In genomic region chr7:132084776-132085388, GRCh38 we compare ENCODE assay signal across 17 cellular contexts.
DNase-seq lines count a peak whose midpoint lies in the region; TF ChIP-seq lines count a peak whose summit lies in the region.
"Had no signal": no experiment of that assay in that cellular context is flagged by ENCODE, and none has a peak within 500 bp of the region (broad histone marks: within the 10 kb centered on the region; RNA-seq: fewer than 3 reads in every experiment).

No MANE protein-coding gene starts in this region.

- no peaks in the 10 kb centered on the region for H3K27me3 ChIP-seq in breast epithelium

- POLR2A ChIA-PET in MCF 10A (lab: Yijun Ruan, JAX), result no interaction called here
- POLR2A ChIA-PET in activated CD4-positive, alpha-beta memory T cell treated with anti-CD3 and anti-CD28 coated beads, Interleukin-2, amount 10 ng/mL, durations not matched to agents 7 days and 5 days (lab: Charles Lee), result no interaction called here

- no peak for TF ChIP-seq POLR2A in breast epithelium (IDR thresholded peaks at IDR 0.05)

- no peak overlapping the region for H3K27ac Mint-ChIP-seq in MCF 10A (ENCODE audit: low read depth, unreplicated experiment)
- no peak overlapping the region for H3K27ac Mint-ChIP-seq in activated CD4-positive, alpha-beta memory T cell treated with anti-CD3 and anti-CD28 coated beads, Interleukin-2, amount 10 ng/mL, durations not matched to agents 7 days and 5 days
- H3K27ac Mint-ChIP-seq: CD8-positive, alpha-beta T cell; stimulated activated memory B cell treated with anti-CD40 and anti-IgM and Interleukin-4, amounts not matched to agents 10 μg/mL and 1 μg/mL and 100 μg/mL, for 72 hours; T-helper 2 cell treated with Interferon-gamma antibody and Interleukin-4, amounts not matched to agents 5 μg/mL and 100 μg/mL, for 36 hours had no signal

- H3K4me3 ChIP-seq in breast epithelium (no peak overlapping the region), fibroblast of villous mesenchyme (ENCODE audit: low read depth, low read length) (no peak overlapping the region)
- H3K4me3 ChIP-seq: smooth muscle cell had no signal

- no peaks in the 10 kb centered on the region for H3K36me3 Mint-ChIP-seq in MCF 10A (ENCODE audit: insufficient read depth, unreplicated experiment)
- H3K36me3 Mint-ChIP-seq in activated CD4-positive, alpha-beta memory T cell treated with anti-CD3 and anti-CD28 coated beads, Interleukin-2, amount 10 ng/mL, durations not matched to agents 7 days and 5 days (ENCODE audit: low read depth), result no peaks in the 10 kb centered on the region
- H3K36me3 Mint-ChIP-seq: CD8-positive, alpha-beta T cell; stimulated activated memory B cell treated with anti-CD40 and anti-IgM and Interleukin-4, amounts not matched to agents 10 μg/mL and 1 μg/mL and 100 μg/mL, for 72 hours had no signal

- no peaks in the 10 kb centered on the region for H3K4me1 Mint-ChIP-seq in MCF 10A (ENCODE audit: insufficient read depth, unreplicated experiment)
- H3K4me1 Mint-ChIP-seq in activated CD4-positive, alpha-beta memory T cell treated with anti-CD3 and anti-CD28 coated beads, Interleukin-2, amount 10 ng/mL, durations not matched to agents 7 days and 5 days, result no peaks in the 10 kb centered on the region
- H3K4me1 Mint-ChIP-seq: stimulated activated memory B cell treated with anti-CD40 and anti-IgM and Interleukin-4, amounts not matched to agents 10 μg/mL and 1 μg/mL and 100 μg/mL, for 72 hours had no signal

- H3K9me3 ChIP-seq in breast epithelium, result no peaks in the 10 kb centered on the region

- intact Hi-C loops in MCF 10A (cut with micrococcal nuclease), result no loop called here
- intact Hi-C loops in breast epithelium (cut with DNase I; ENCODE audit: low total_unique reads), result no loop called here

- no peaks in the 10 kb centered on the region for H3K36me3 ChIP-seq in breast epithelium

- no peak for TF ChIP-seq CTCF in MCF 10A (IDR thresholded peaks at IDR 0.05; ENCODE audit: unreplicated experiment)
- no peak for TF ChIP-seq CTCF in breast epithelium (IDR thresholded peaks at IDR 0.05)
- no peak for TF ChIP-seq CTCF in fibroblast of villous mesenchyme (IDR thresholded peaks at IDR 0.05; ENCODE audit: insufficient read depth, low read depth, low read length)

- H3K4me3 Mint-ChIP-seq in MCF 10A (ENCODE audit: unreplicated experiment), result no peak overlapping the region
- no peak overlapping the region for H3K4me3 Mint-ChIP-seq in activated CD4-positive, alpha-beta memory T cell treated with anti-CD3 and anti-CD28 coated beads, Interleukin-2, amount 10 ng/mL, durations not matched to agents 7 days and 5 days
- H3K4me3 Mint-ChIP-seq: CD8-positive, alpha-beta T cell; stimulated activated memory B cell treated with anti-CD40 and anti-IgM and Interleukin-4, amounts not matched to agents 10 μg/mL and 1 μg/mL and 100 μg/mL, for 72 hours; T-helper 2 cell treated with Interferon-gamma antibody and Interleukin-4, amounts not matched to agents 5 μg/mL and 100 μg/mL, for 36 hours had no signal

- H3K27ac ChIP-seq in breast epithelium, result no peak overlapping the region

- no TSS peak for BruUV-seq in MCF 10A (replicated peaks; lab: Mats Ljungman, UMichigan)

- CTCF ChIA-PET in MCF 10A (lab: Yijun Ruan, JAX), result no interaction called here
- CTCF ChIA-PET in activated CD4-positive, alpha-beta memory T cell treated with anti-CD3 and anti-CD28 coated beads, Interleukin-2, amount 10 ng/mL, durations not matched to agents 7 days and 5 days (lab: Charles Lee), result no interaction called here

- no peaks in the 10 kb centered on the region for H3K4me1 ChIP-seq in breast epithelium

- DNase-seq in MCF 10A (ENCODE audit: unreplicated experiment) (peak; percentile 26), breast epithelium (ENCODE audit: low spot score in 2 of 2) (no peak), RPMI8226 (peak; percentile 9), fibroblast of villous mesenchyme (ENCODE audit: low read depth) (peak; percentile 21), kidney glomerular epithelial cell (lab: John Stamatoyannopoulos, UW) (no peak), GOT3 (lab: John Stamatoyannopoulos, UW) (no peak), globus pallidus (ENCODE audit: low spot score) (no peak)
- no peak for DNase-seq in activated CD4-positive, alpha-beta memory T cell treated with anti-CD3 and anti-CD28 coated beads, Interleukin-2, amount 10 ng/mL, durations not matched to agents 7 days and 5 days
- DNase-seq: activated CD4-positive, alpha-beta T cell treated with anti-CD3 and anti-CD28 coated beads for 4 hours; activated naive CD4-positive, alpha-beta T cell treated with Interleukin-2 at 50 U/mL for 16 hours; CD8-positive, alpha-beta T cell; NCI-H1048; Right ventricle myocardium superior; trophoblast cell had no signal

- peaks cover 16% of the 10 kb centered on the region for H3K27me3 Mint-ChIP-seq in MCF 10A (ENCODE audit: insufficient read depth, unreplicated experiment)
- H3K27me3 Mint-ChIP-seq in activated CD4-positive, alpha-beta memory T cell treated with anti-CD3 and anti-CD28 coated beads, Interleukin-2, amount 10 ng/mL, durations not matched to agents 7 days and 5 days, result peaks cover 5% of the 10 kb centered on the region

- H3K9me3 Mint-ChIP-seq in MCF 10A (ENCODE audit: unreplicated experiment), result no peaks in the 10 kb centered on the region
- no peaks in the 10 kb centered on the region for H3K9me3 Mint-ChIP-seq in activated CD4-positive, alpha-beta memory T cell treated with anti-CD3 and anti-CD28 coated beads, Interleukin-2, amount 10 ng/mL, durations not matched to agents 7 days and 5 days
- H3K9me3 Mint-ChIP-seq: CD8-positive, alpha-beta T cell; stimulated activated memory B cell treated with anti-CD40 and anti-IgM and Interleukin-4, amounts not matched to agents 10 μg/mL and 1 μg/mL and 100 μg/mL, for 72 hours; T-helper 2 cell treated with Interferon-gamma antibody and Interleukin-4, amounts not matched to agents 5 μg/mL and 100 μg/mL, for 36 hours had no signal

Comparison
In these comparisons a context has a peak if more than half of its experiments do, and no peak if none do; other contexts are left out.
1. DNase-seq: peak in MCF 10A (single experiment), RPMI8226 (single experiment) and fibroblast of villous mesenchyme (single experiment); none in breast epithelium (0 of 2), kidney glomerular epithelial cell (single experiment), GOT3 (single experiment), globus pallidus (single experiment) and activated CD4-positive, alpha-beta memory T cell treated with anti-CD3 and anti-CD28 coated beads, Interleukin-2, amount 10 ng/mL, durations not matched to agents 7 days and 5 days (single experiment).